ENCODE assay signal across 16 cellular contexts in genomic region chrX:22165732-22166457, GRCh38.
A peak's percentile ranks its signal among the peaks of the same experiment; 100 is the strongest.
DNase-seq lines count a peak whose midpoint lies in the region; ATAC-seq and TF ChIP-seq lines count a peak whose summit lies in the region.
"Had no signal": no experiment of that assay in that cellular context is flagged by ENCODE, and none has a peak within 500 bp of the region (broad histone marks: within the 10 kb centered on the region; RNA-seq: fewer than 3 reads in every experiment).

No MANE protein-coding gene starts in this region.

- no peak overlapping the region for H3K4ac ChIP-seq in mesenchymal stem cell (ENCODE audit: low read depth in 1 of 2, low read length in 2 of 2)

- no peak overlapping the region for H2BK12ac ChIP-seq in mesenchymal stem cell (ENCODE audit: low read length in 2 of 2)

- peaks cover 14% of the 10 kb centered on the region for H3K4me1 ChIP-seq in mammary epithelial cell (ENCODE audit: insufficient read depth, low read length)
- no peaks in the 10 kb centered on the region for H3K4me1 ChIP-seq in mesenchymal stem cell (ENCODE audit: control insufficient read depth, insufficient read depth, low read depth, low read length)
- no peaks in the 10 kb centered on the region for H3K4me1 ChIP-seq in thyroid gland
- H3K4me1 ChIP-seq: esophagus muscularis mucosa, suprapubic skin had no signal

- H2BK120ac ChIP-seq in mesenchymal stem cell (ENCODE audit: low read depth, low read length) = no peak overlapping the region

- H3K18ac ChIP-seq in mesenchymal stem cell (ENCODE audit: low read depth in 1 of 2, low read length in 2 of 2) = no peak overlapping the region

- TF ChIP-seq POLR2A in thyroid gland (IDR thresholded peaks at IDR 0.05) = no peak

- no peak overlapping the region for H2BK5ac ChIP-seq in mesenchymal stem cell (ENCODE audit: low read depth, low read length, poor library complexity, severe bottlenecking)

- no TSS peak for BruUV-seq in mammary epithelial cell (replicated peaks; lab: Mats Ljungman, UMichigan)

- H3K9me3 ChIP-seq in mammary epithelial cell (replicated peaks; ENCODE audit: insufficient read depth, low read length) (no peaks in the 10 kb centered on the region), mesenchymal stem cell (ENCODE audit: control insufficient read depth, low read length) (no peaks in the 10 kb centered on the region), thyroid gland (no peaks in the 10 kb centered on the region)
- H3K9me3 ChIP-seq: esophagus muscularis mucosa, suprapubic skin had no signal

- CTCF ChIA-PET in mammary epithelial cell (lab: Charles Lee; ENCODE audit: low non-redundant PET) = no interaction called here

- H3K36me3 ChIP-seq in mammary epithelial cell (ENCODE audit: insufficient read depth, low read length) = no peaks in the 10 kb centered on the region
- no peaks in the 10 kb centered on the region for H3K36me3 ChIP-seq in mesenchymal stem cell (ENCODE audit: control insufficient read depth in 1 of 2, insufficient read depth in 2 of 2, low read depth in 1 of 2, low read length in 2 of 2)
- H3K36me3 ChIP-seq in thyroid gland = no peaks in the 10 kb centered on the region
- H3K36me3 ChIP-seq: esophagus muscularis mucosa, suprapubic skin had no signal

- in situ Hi-C loops in mammary epithelial cell (cut with MboI; ENCODE audit: low sequenced_read_pairs in 2 of 2) = no loop called here

- peak overlapping the region; percentile 13 for H3K4me2 ChIP-seq in mammary epithelial cell (ENCODE audit: insufficient read depth, low read depth, low read length)
- H3K4me2 ChIP-seq in mesenchymal stem cell (ENCODE audit: low read length, poor library complexity, severe bottlenecking) = no peak overlapping the region

- intact Hi-C loops in mammary epithelial cell (cut with micrococcal nuclease) (no loop called here), thyroid gland (cut with DNase I) (no loop called here)

- dilution Hi-C loops in mammary epithelial cell (cut with HindIII; ENCODE audit: low sequenced_read_pairs) = no loop called here

- no peak overlapping the region for H4K8ac ChIP-seq in mesenchymal stem cell (ENCODE audit: low read length)

- H3K27ac ChIP-seq in mammary epithelial cell (ENCODE audit: insufficient read depth, low read depth, low read length) (no peak overlapping the region), mesenchymal stem cell (ENCODE audit: low read length, poor library complexity, severe bottlenecking) (no peak overlapping the region), thyroid gland (no peak overlapping the region)
- H3K27ac ChIP-seq: esophagus muscularis mucosa, suprapubic skin had no signal

- H2AFZ ChIP-seq in mammary epithelial cell (ENCODE audit: low read depth, low read length) (no peak overlapping the region), mesenchymal stem cell (ENCODE audit: low read depth, low read length) (no peak overlapping the region)

- no peak for ATAC-seq in GM18861 (IDR thresholded peaks at IDR 0.05; ENCODE audit: unreplicated experiment)
- no peak for ATAC-seq in HG03280 (IDR thresholded peaks at IDR 0.05; ENCODE audit: unreplicated experiment)
- ATAC-seq: sciatic nerve, WTC11 had no signal

- no peak overlapping the region for H4K91ac ChIP-seq in mesenchymal stem cell (ENCODE audit: low read length)

- H4K20me1 ChIP-seq in mammary epithelial cell (ENCODE audit: insufficient read depth, low read length) = no peaks in the 10 kb centered on the region

- H3K79me2 ChIP-seq in mammary epithelial cell (ENCODE audit: insufficient read depth, low read length) = no peaks in the 10 kb centered on the region

- TF ChIP-seq CTCF in mammary epithelial cell (conservative IDR thresholded peaks at IDR 0.05 in 1 of 2, IDR thresholded peaks at IDR 0.05 in 1 of 2; ENCODE audit: extremely low read depth in 1 of 2, insufficient read depth in 1 of 2, low read depth in 1 of 2, low read length in 2 of 2) (no peak), thyroid gland (IDR thresholded peaks at IDR 0.05) (no peak)

- DNase-seq in EL (peak; percentile 33), NCI-H2227 treated with DMSO at 0.1 percent for 48 hours (lab: John Stamatoyannopoulos, UW) (peak; percentile 79), mammary epithelial cell (peak; percentile 16), mesenchymal stem cell (peak; percentile 10), thyroid gland (no peak), cerebellar cortex (ENCODE audit: low spot score) (no peak)
- DNase-seq: NCI-H1092; nucleus accumbens; SHP77; stimulated activated CD4-positive, alpha-beta T cell treated with anti-CD3 and anti-CD28 coated beads, Interleukin-4, amount 100 ng/mL, for 1 hour had no signal

- no peaks in the 10 kb centered on the region for H3K27me3 ChIP-seq in mammary epithelial cell (ENCODE audit: insufficient read depth, low read length)
- H3K27me3 ChIP-seq in mesenchymal stem cell (ENCODE audit: control insufficient read depth in 1 of 2, insufficient read depth in 1 of 2, low read length in 2 of 2) = no peaks in the 10 kb centered on the region
- H3K27me3 ChIP-seq in thyroid gland = no peaks in the 10 kb centered on the region
- H3K27me3 ChIP-seq: esophagus muscularis mucosa, suprapubic skin had no signal

- H2AK5ac ChIP-seq in mesenchymal stem cell (ENCODE audit: low read length, severe bottlenecking) = no peak overlapping the region

- H2BK15ac ChIP-seq in mesenchymal stem cell (ENCODE audit: low read depth, poor library complexity, severe bottlenecking) = no peak overlapping the region

- H3K9ac ChIP-seq in mammary epithelial cell (ENCODE audit: insufficient read depth, low read length) (no peak overlapping the region), mesenchymal stem cell (ENCODE audit: low read length) (no peak overlapping the region)

- H3K4me3 ChIP-seq in mammary epithelial cell (replicated peaks in 1 of 3; ENCODE audit: insufficient read depth in 1 of 3, low read depth in 2 of 3, low read length in 3 of 3) (no peak overlapping the region), mesenchymal stem cell (ENCODE audit: insufficient read depth in 1 of 2, low read depth in 1 of 2, low read length in 2 of 2) (no peak overlapping the region), thyroid gland (replicated peaks in 1 of 3) (no peak overlapping the region)
- H3K4me3 ChIP-seq: esophagus muscularis mucosa, suprapubic skin had no signal

- no peak overlapping the region for H3K23ac ChIP-seq in mesenchymal stem cell (ENCODE audit: low read length in 2 of 2)

- no peak overlapping the region for H3K14ac ChIP-seq in mesenchymal stem cell (ENCODE audit: low read length in 2 of 2)

- H3K79me1 ChIP-seq in mesenchymal stem cell (replicated peaks; ENCODE audit: low read length, poor library complexity, severe bottlenecking) = no peaks in the 10 kb centered on the region

- 94% methylated on average over 4 of the region's 4 CpGs for WGBS in mammary epithelial cell (ENCODE audit: low coverage, missing lambda C conversion rate)
- WGBS in mesenchymal stem cell = 100% methylated on average over 1 of the region's 4 CpGs
- 95 to 97% methylated on average over 4 of the region's 4 CpGs for WGBS in thyroid gland, 2 donors

Comparison
In these comparisons a context has a peak if more than half of its experiments do, and no peak if none do; other contexts are left out.
1. DNase-seq: peak in EL (single experiment), NCI-H2227 treated with DMSO at 0.1 percent for 48 hours (single experiment), mammary epithelial cell (single experiment) and mesenchymal stem cell (single experiment); none in thyroid gland (0 of 2) and cerebellar cortex (single experiment).